Comparison of ENCODE assay signal across 13 cellular contexts in the genomic region with DNA sequence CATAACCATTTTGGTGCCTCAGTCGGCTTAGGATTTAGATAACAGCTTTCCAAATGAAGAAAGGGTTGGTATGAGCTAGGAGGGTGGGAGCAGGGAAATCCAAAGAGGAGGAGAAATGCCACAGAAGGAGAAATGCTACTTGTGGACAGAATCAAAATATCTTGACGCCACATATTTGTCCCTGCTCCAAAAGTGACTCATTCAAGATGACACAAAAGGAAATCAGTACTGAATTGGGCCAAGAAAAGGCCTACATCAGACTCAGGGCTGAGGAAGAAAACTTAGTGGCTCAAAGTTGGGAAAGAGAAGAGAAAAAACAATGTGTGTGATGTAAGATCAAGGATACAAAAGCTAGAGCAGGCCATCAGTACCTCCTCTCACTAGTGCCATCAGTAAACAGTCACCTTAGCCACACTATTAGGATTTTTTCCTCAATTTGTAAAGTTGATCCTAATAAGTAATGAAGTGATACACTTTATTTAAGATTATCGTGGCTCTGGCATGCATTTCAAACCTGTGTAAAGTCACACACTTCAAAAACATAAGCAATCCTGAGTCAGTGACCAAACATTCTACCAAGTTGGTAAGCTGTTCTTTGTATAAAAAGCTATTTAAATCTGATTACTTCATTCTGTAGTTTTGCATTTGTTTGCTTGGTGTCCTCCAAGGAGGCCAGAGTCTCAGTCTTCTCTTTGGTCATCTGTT. TPM values are rescaled to one million over a fixed set of nuclear protein-coding genes. Genes with fewer than 3 reads are reported as not detected.
DNase-seq lines count a peak whose midpoint lies in the region; ATAC-seq, FAIRE-seq and TF ChIP-seq lines count a peak whose summit lies in the region.
"Had no signal": no experiment of that assay in that cellular context is flagged by ENCODE, and none has a peak within 500 bp of the region (broad histone marks: within the 10 kb centered on the region; RNA-seq: fewer than 3 reads in every experiment).

No MANE protein-coding gene starts in this region.

- H3K9ac ChIP-seq in liver (ENCODE audit: low read depth in 1 of 2, low read length in 2 of 2) = no peak overlapping the region
- no peak overlapping the region for H3K9ac ChIP-seq in HepG2 (ENCODE audit: insufficient read depth, low read depth, low read length)

- no peaks in the 10 kb centered on the region for H4K20me1 ChIP-seq in HepG2 (ENCODE audit: insufficient read depth, low read length)

- BruUV-seq in HepG2 (replicated peaks; lab: Mats Ljungman, UMichigan) = no TSS peak

- peaks cover 13 to 67% (median 47%) of the 10 kb centered on the region in 4 donors for H3K36me3 ChIP-seq in liver (ENCODE audit: control insufficient read depth in 4 of 4, insufficient read depth in 3 of 4, low read depth in 1 of 4, low read length in 3 of 4)
- H3K36me3 ChIP-seq in HepG2 (replicated peaks in 1 of 2; ENCODE audit: control insufficient read depth in 1 of 2, insufficient read depth in 2 of 2, low read length in 2 of 2) = peaks cover 14 to 60% of the 10 kb centered on the region in 2 experiments
- H3K36me3 ChIP-seq in muscle layer of duodenum (ENCODE audit: control insufficient read depth in 1 of 2, insufficient read depth in 2 of 2, low read length in 2 of 2) = peaks cover 48 to 72% of the 10 kb centered on the region in 2 donors
- peaks cover 0 to 3% of the 10 kb centered on the region in 2 donors for H3K36me3 ChIP-seq in aorta (ENCODE audit: control insufficient read depth in 1 of 2, insufficient read depth in 2 of 2, low read length in 1 of 2)

- H3K9me3 Mint-ChIP-seq in CD14-positive monocyte = no peaks in the 10 kb centered on the region
- H3K9me3 Mint-ChIP-seq: immature natural killer cell had no signal

- POLR2A ChIA-PET in HepG2 (lab: Yijun Ruan, JAX) = no interaction called here

- CTCF ChIA-PET in HepG2 (lab: Yijun Ruan, JAX; ENCODE audit: low intra/inter-chr PET ratio, low total read pairs) = no interaction called here

- no peaks in the 10 kb centered on the region for H3K4me1 Mint-ChIP-seq in CD14-positive monocyte
- H3K4me1 Mint-ChIP-seq: immature natural killer cell had no signal

- H3K27ac ChIP-seq in liver (ENCODE audit: low read depth in 1 of 2, low read length in 2 of 2) (peak overlapping the region in 1 of 2 donors; percentile 0), HepG2 (ENCODE audit: extremely low read length, insufficient read depth, low read length) (no peak overlapping the region), muscle layer of duodenum (ENCODE audit: low read length) (peak overlapping the region; percentile 5), aorta (ENCODE audit: low read depth in 1 of 2, low read length in 2 of 2) (peak overlapping the region; percentile 79 to 98)
- H3K27ac ChIP-seq: A549, WERI-Rb-1 had no signal

- H3K4me2 ChIP-seq in HepG2 (ENCODE audit: low read depth, low read length) = no peak overlapping the region
- H3K4me2 ChIP-seq: A549 had no signal

- no peak overlapping the region for H3K4me3 Mint-ChIP-seq in CD14-positive monocyte
- H3K4me3 Mint-ChIP-seq: immature natural killer cell had no signal

- no peak for TF ChIP-seq POLR2A in HepG2 (IDR thresholded peaks at IDR 0.05; ENCODE audit: insufficient read depth in 1 of 2, low read depth in 2 of 2, low read length in 2 of 2)

- no peak for TF ChIP-seq RAD21 in liver (IDR thresholded peaks at IDR 0.05)
- TF ChIP-seq RAD21 in HepG2 (CRISPR knock-in tag; IDR thresholded peaks at IDR 0.05) = no peak

- H3K36me3 Mint-ChIP-seq in CD14-positive monocyte = peaks cover 74 to 88% of the 10 kb centered on the region in 2 donors

- H3K9me3 ChIP-seq in liver (ENCODE audit: control insufficient read depth in 4 of 4, low read length in 3 of 4) = no peaks in the 10 kb centered on the region
- H3K9me3 ChIP-seq in HepG2 (ENCODE audit: low read length) = no peaks in the 10 kb centered on the region
- H3K9me3 ChIP-seq in muscle layer of duodenum (ENCODE audit: control insufficient read depth in 1 of 2, low read length in 2 of 2) = no peaks in the 10 kb centered on the region
- no peaks in the 10 kb centered on the region for H3K9me3 ChIP-seq in aorta (ENCODE audit: control insufficient read depth, low read length)
- H3K9me3 ChIP-seq: A549 had no signal

- TF ChIP-seq EP300 in HepG2 (IDR thresholded peaks at IDR 0.05; ENCODE audit: low read depth in 2 of 2, low read length in 2 of 2) (no peak), HepG2 (CRISPR knock-in tag; IDR thresholded peaks at IDR 0.05; ENCODE audit: borderline replicate concordance) (no peak)

- in situ Hi-C loops in HepG2 (cut with HindIII; ENCODE audit: extremely low pct_ligation_motif_present, low pct_unique_long_range_greater_than_20kb) = no loop called here

- H3K79me2 ChIP-seq in HepG2 (ENCODE audit: insufficient read depth, low read length) = no peaks in the 10 kb centered on the region

- peaks cover 0 to 2% (median 0%) of the 10 kb centered on the region in 3 donors for H3K27me3 Mint-ChIP-seq in CD14-positive monocyte (ENCODE audit: low read depth in 3 of 3)

- TF ChIP-seq CTCF in liver (IDR thresholded peaks at IDR 0.05; ENCODE audit: low read depth, low read length, missing input control) = no peak
- TF ChIP-seq CTCF in HepG2 (CRISPR knock-in tag; IDR thresholded peaks at IDR 0.05) = no peak
- TF ChIP-seq CTCF in epithelial cell of esophagus (IDR thresholded peaks at IDR 0.05; ENCODE audit: insufficient read depth, low read depth, low read length, missing control alignments) = no peak
- TF ChIP-seq CTCF in CD14-positive monocyte (IDR thresholded peaks at IDR 0.05) = no peak

- H3K4me1 ChIP-seq in liver (ENCODE audit: control insufficient read depth in 4 of 4, insufficient read depth in 4 of 4, low read length in 3 of 4) (no peaks in the 10 kb centered on the region), HepG2 (ENCODE audit: insufficient read depth, low read length) (no peaks in the 10 kb centered on the region), muscle layer of duodenum (ENCODE audit: control insufficient read depth in 1 of 2, insufficient read depth in 2 of 2, low read length in 2 of 2) (no peaks in the 10 kb centered on the region), aorta (ENCODE audit: control insufficient read depth in 1 of 2, insufficient read depth in 2 of 2, low read length in 2 of 2) (peaks cover 2 to 3% of the 10 kb centered on the region in 2 donors)

- intact Hi-C loops in HepG2 (cut with micrococcal nuclease; ENCODE audit: unreplicated experiment) = no loop called here
- intact Hi-C loops in aorta (cut with DNase I) = no loop called here
- intact Hi-C loops in CD14-positive monocyte (cut with micrococcal nuclease) = no loop called here

- H3K27ac Mint-ChIP-seq in CD14-positive monocyte = peak overlapping the region in 1 of 7 donors; percentile 0
- H3K27ac Mint-ChIP-seq: immature natural killer cell had no signal

- H3K4me3 ChIP-seq in liver (ENCODE audit: low read depth in 1 of 3, low read length in 3 of 3) = no peak overlapping the region
- no peak overlapping the region for H3K4me3 ChIP-seq in HepG2 (replicated peaks in 1 of 3; ENCODE audit: insufficient read depth in 1 of 3, low read depth in 2 of 3, low read length in 3 of 3)
- H3K4me3 ChIP-seq in epithelial cell of esophagus (ENCODE audit: low read length) = no peak overlapping the region
- H3K4me3 ChIP-seq in muscle layer of duodenum (ENCODE audit: low read depth in 1 of 2, low read length in 2 of 2) = no peak overlapping the region
- no peak overlapping the region for H3K4me3 ChIP-seq in aorta (ENCODE audit: low read length in 2 of 2)
- H3K4me3 ChIP-seq: A549 had no signal

- no peak overlapping the region for H2AFZ ChIP-seq in HepG2 (ENCODE audit: low read length)

- no peaks in the 10 kb centered on the region for H3K27me3 ChIP-seq in liver (ENCODE audit: control insufficient read depth in 4 of 4, insufficient read depth in 4 of 4, low read length in 3 of 4)
- H3K27me3 ChIP-seq in HepG2 (ENCODE audit: control insufficient read depth in 1 of 2, insufficient read depth in 2 of 2, low read length in 2 of 2) = no peaks in the 10 kb centered on the region
- no peaks in the 10 kb centered on the region for H3K27me3 ChIP-seq in muscle layer of duodenum (ENCODE audit: low read depth, low read length)
- no peaks in the 10 kb centered on the region for H3K27me3 ChIP-seq in aorta (ENCODE audit: control insufficient read depth in 1 of 2, insufficient read depth in 2 of 2, low read length in 1 of 2)

- ATAC-seq in HepG2 (no peak), aorta (ENCODE audit: low FRiP score) (peak; percentile 87)

- 79% methylated on average over 3 of the region's 3 CpGs for WGBS in liver
- 94% methylated on average over 3 of the region's 3 CpGs for WGBS in HepG2 (ENCODE audit: low lambda C conversion rate)
- WGBS in aorta, 2 donors = 2 to 6% methylated on average over 3 of the region's 3 CpGs

- no peak for FAIRE-seq in HepG2 (lab: Jason Lieb, UNC)
- FAIRE-seq: A549 had no signal

- DNase-seq in HepG2 (ENCODE audit: low spot score) (no peak), epithelial cell of esophagus (ENCODE audit: low read depth) (peak; percentile 14), aorta (no peak), LoVo (ENCODE audit: low spot score) (no peak), CD14-positive monocyte (ENCODE audit: low spot score) (no peak), SIG-M5 (lab: John Stamatoyannopoulos, UW) (no peak)
- DNase-seq: amygdala, immature natural killer cell, KBM-7, WERI-Rb-1 had no signal

RNA-seq across cellular contexts. Expression of gene VPS33A, which starts 52.5 kb away (rescaled TPM):
- 10 to 100 TPM; 12.2 to 14.9 TPM for total RNA-seq in liver
- 1 to 10 TPM; 6.4 to 7.8 TPM for polyA plus RNA-seq in liver
- 43.6 and 58.0 TPM in 2 replicates for total RNA-seq in HepG2 (2016; rRNA removed; fragmentation: Illumina TruSeq; extraction: Trizol)
- 6.4 and 6.6 TPM in 2 replicates for total RNA-seq in HepG2 (2016; cell fraction: cytosol; rRNA removed; fragmentation: Illumina TruSeq; extraction: Trizol; ENCODE audit: low read depth)
- 41.8 and 55.7 TPM in 2 replicates for total RNA-seq in HepG2 (2016; cell fraction: insoluble cytoplasmic fraction; rRNA removed; fragmentation: Illumina TruSeq; extraction: Trizol)
- total RNA-seq in HepG2 (2016; cell fraction: membrane; rRNA removed; fragmentation: Illumina TruSeq; extraction: Trizol) = 10.6 and 12.5 TPM in 2 replicates
- 20.1 and 24.7 TPM in 2 replicates for total RNA-seq in HepG2 (2016; cell fraction: nucleus; rRNA removed; fragmentation: Illumina TruSeq; extraction: Trizol)
- polyA plus RNA-seq in HepG2 (2011; rRNA removed) = 11.0 and 11.2 TPM in 2 replicates
- 8.9 and 12.7 TPM in 2 replicates for polyA plus RNA-seq in HepG2 (2011; cell fraction: cytosol; rRNA removed)
- polyA plus RNA-seq in HepG2 (2011; cell fraction: nucleus; rRNA removed) = 5.3 and 8.1 TPM in 2 replicates
- polyA plus RNA-seq in HepG2 (2012) = 17.4 and 19.9 TPM in 2 replicates
- 4.0 TPM in 2 replicates for polyA plus RNA-seq in HepG2 (2016; cell fraction: cytosol; fragmentation: Illumina TruSeq; extraction: Trizol; ENCODE audit: low read depth)
- polyA plus RNA-seq in HepG2 (2016; cell fraction: insoluble cytoplasmic fraction; fragmentation: Illumina TruSeq; extraction: Trizol; ENCODE audit: low read depth) = 50.8 and 53.6 TPM in 2 replicates
- 7.6 and 9.4 TPM in 2 replicates for polyA plus RNA-seq in HepG2 (2016; cell fraction: membrane; fragmentation: Illumina TruSeq; extraction: Trizol; ENCODE audit: low read depth)
- polyA plus RNA-seq in HepG2 (2016; cell fraction: nucleus; fragmentation: Illumina TruSeq; extraction: Trizol; ENCODE audit: insufficient read depth, low read depth) = 20.3 and 24.6 TPM in 2 replicates
- 11.1 and 14.7 TPM in 2 replicates for polyA minus RNA-seq in HepG2 (2011; rRNA and poly(A)+ RNA removed; ENCODE audit: low replicate concordance)
- polyA minus RNA-seq in HepG2 (2011; cell fraction: cytosol; rRNA and poly(A)+ RNA removed) = 12.5 and 14.8 TPM in 2 replicates
- 10.7 and 11.2 TPM in 2 replicates for polyA minus RNA-seq in HepG2 (2011; cell fraction: nucleus; rRNA and poly(A)+ RNA removed)
- total RNA-seq in aorta = 10 to 100 TPM; 14.4 to 14.5 TPM
- 1 to 10 TPM; 8.9 to 9.0 TPM for polyA plus RNA-seq in aorta
- 10 to 100 TPM; 32.9 to 33.1 TPM for polyA plus RNA-seq in CD14-positive monocyte
